Comparison of ENCODE assay signal across 8 cellular contexts in the genomic region with DNA sequence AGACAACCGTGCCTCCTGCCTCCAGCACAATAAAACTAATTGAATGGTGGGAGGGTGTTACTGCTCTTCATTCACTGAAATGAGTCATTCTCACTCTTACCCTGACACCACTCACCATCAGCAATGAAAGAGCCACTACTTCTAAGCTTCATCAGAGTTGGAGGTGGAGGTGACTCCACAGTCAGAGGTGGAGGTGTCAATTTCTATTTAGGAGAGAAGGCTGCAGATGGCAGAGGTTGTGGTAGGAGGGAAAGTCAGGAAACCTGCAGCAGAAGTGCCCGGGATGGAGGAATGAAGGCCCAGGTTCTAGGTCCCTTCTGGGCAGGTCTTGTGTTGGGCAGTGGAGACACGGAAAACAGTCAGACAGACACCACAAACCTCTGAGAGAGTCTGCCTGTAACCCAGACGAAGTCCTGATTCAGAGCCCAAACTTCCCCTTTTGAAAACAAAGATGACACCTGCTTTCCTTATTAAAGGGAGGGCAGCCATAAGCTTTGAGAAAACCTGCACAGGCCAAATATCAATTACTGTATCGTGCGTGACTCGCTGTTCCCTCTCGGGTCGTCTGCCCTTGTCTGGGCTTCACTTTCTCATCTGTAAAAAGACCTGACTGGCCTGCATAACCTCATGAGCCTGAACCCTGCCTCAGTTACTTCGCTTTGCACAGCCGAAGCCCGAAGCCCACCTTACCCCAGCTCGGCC. TPM values are rescaled to one million over a fixed set of nuclear protein-coding genes. Genes with fewer than 3 reads are reported as not detected.
DNase-seq lines count a peak whose midpoint lies in the region; ATAC-seq and TF ChIP-seq lines count a peak whose summit lies in the region.

No MANE protein-coding gene starts in this region.

- H3K9me3 ChIP-seq in Caco-2 (no peaks in the 10 kb centered on the region), iPS-15b (ENCODE audit: control insufficient read depth, insufficient read depth, low read length) (no peaks in the 10 kb centered on the region)

- POLR2A ChIA-PET in Caco-2 (lab: Charles Lee) = no interaction called here

- TSS peak; percentile 53 for BruUV-seq in Caco-2 (replicated peaks; lab: Mats Ljungman, UMichigan)

- H3K4me1 Mint-ChIP-seq in Caco-2 (ENCODE audit: low read depth, unreplicated experiment) = peaks cover 26% of the 10 kb centered on the region

- ATAC-seq in GM18907 (IDR thresholded peaks at IDR 0.05; ENCODE audit: unreplicated experiment) = no peak
- no peak for ATAC-seq in GM18858 (IDR thresholded peaks at IDR 0.05; ENCODE audit: unreplicated experiment)
- no peak for ATAC-seq in HG03097 (IDR thresholded peaks at IDR 0.05; ENCODE audit: low FRiP score, unreplicated experiment)

- H3K9me3 Mint-ChIP-seq in Caco-2 (ENCODE audit: unreplicated experiment) = no peaks in the 10 kb centered on the region

- no peaks in the 10 kb centered on the region for H3K27me3 Mint-ChIP-seq in Caco-2 (ENCODE audit: insufficient read depth, unreplicated experiment)

- DNase-seq in Caco-2 = no peak
- no peak for DNase-seq in LNCaP clone FGC (ENCODE audit: low read depth)
- DNase-seq in activated T-cell treated with anti-CD3 and anti-CD28 coated beads, Interleukin-2, amount 50 U/mL, for 48 hours = peak; percentile 64 to 69
- peak; percentile 35 for DNase-seq in stimulated activated CD4-positive, alpha-beta T cell treated with anti-CD3 and anti-CD28 coated beads, Interleukin-1b, Interleukin-23, amount 100 ng/mL, for 48 hours

- H3K36me3 ChIP-seq in Caco-2 (ENCODE audit: control insufficient read depth, insufficient read depth, low read length) = no peaks in the 10 kb centered on the region
- H3K36me3 ChIP-seq in iPS-15b (ENCODE audit: control insufficient read depth, insufficient read depth, low read length) = no peaks in the 10 kb centered on the region

- peaks cover 6% of the 10 kb centered on the region for H3K36me3 Mint-ChIP-seq in Caco-2 (ENCODE audit: insufficient read depth, unreplicated experiment)

- no peaks in the 10 kb centered on the region for H3K27me3 ChIP-seq in Caco-2 (replicated peaks; ENCODE audit: control insufficient read depth, insufficient read depth, low read length)
- no peaks in the 10 kb centered on the region for H3K27me3 ChIP-seq in iPS-15b (ENCODE audit: control insufficient read depth, insufficient read depth, low read length)

- H3K4me3 Mint-ChIP-seq in Caco-2 (ENCODE audit: unreplicated experiment) = peak overlapping the region; percentile 83

- peak overlapping the region; percentile 82 for H3K27ac Mint-ChIP-seq in Caco-2 (ENCODE audit: unreplicated experiment)

- H3K4me1 ChIP-seq in Caco-2 (peaks cover 19% of the 10 kb centered on the region), iPS-15b (ENCODE audit: control insufficient read depth, insufficient read depth, low read length) (no peaks in the 10 kb centered on the region)

- TF ChIP-seq CTCF in Caco-2 (IDR thresholded peaks at IDR 0.05; ENCODE audit: insufficient read depth in 1 of 2, low read depth in 1 of 2, low read length in 1 of 2, severe bottlenecking in 1 of 2, unreplicated experiment in 1 of 2) (no peak), LNCaP clone FGC (IDR thresholded peaks at IDR 0.05; ENCODE audit: control insufficient read depth, extremely low read depth, insufficient read depth) (no peak)

- intact Hi-C loops in Caco-2 (cut with micrococcal nuclease; ENCODE audit: unreplicated experiment) = loop anchor here (5.0 to 10.0 kb wide), 2 partner anchors 66 to 223 kb away; partner anchors contain the start of genes DRC3 and TOM1L2

- CTCF ChIA-PET in Caco-2 (lab: Charles Lee) = no interaction called here

- H3K4me3 ChIP-seq in Caco-2 (ENCODE audit: low read depth, low read length) = peak overlapping the region; percentile 85
- H3K4me3 ChIP-seq in LNCaP clone FGC (ENCODE audit: low read depth, low read length) = peak overlapping the region; percentile 91
- peak overlapping the region; percentile 93 for H3K4me3 ChIP-seq in iPS-15b (ENCODE audit: low read depth, low read length)

- peak overlapping the region; percentile 80 for H3K9ac ChIP-seq in iPS-15b (ENCODE audit: low read depth, low read length)

RNA-seq across cellular contexts. Expression of gene ATPAF2, which starts 0.7 kb away (rescaled TPM):
- total RNA-seq in Caco-2 (2022) = 37.9 and 40.3 TPM in 2 replicates

RNA-seq across cellular contexts. Expression of gene GID4, which starts 0.9 kb away (rescaled TPM):
- total RNA-seq in Caco-2 (2022) = 12.7 and 14.0 TPM in 2 replicates

RNA-seq across cellular contexts. Expression of gene DRG2, which starts 49.4 kb away (rescaled TPM):
- total RNA-seq in Caco-2 (2022) = 47.9 and 54.8 TPM in 2 replicates

Comparison
In these comparisons a context has a peak if more than half of its experiments do, and no peak if none do; other contexts are left out.
1. DNase-seq: peak in activated T-cell treated with anti-CD3 and anti-CD28 coated beads, Interleukin-2, amount 50 U/mL, for 48 hours (2 of 2) and stimulated activated CD4-positive, alpha-beta T cell treated with anti-CD3 and anti-CD28 coated beads, Interleukin-1b, Interleukin-23, amount 100 ng/mL, for 48 hours (single experiment); none in Caco-2 (0 of 2) and LNCaP clone FGC (single experiment).
2. Peak in every context shown above with its lines, with median percentiles within 50 percentile points of each other: H3K4me3 ChIP-seq.